8 cellular contexts compared by ENCODE assay signal in genomic region chr19:58439576-58440554, GRCh38. TPM values are rescaled to one million over a fixed set of nuclear protein-coding genes. Genes with fewer than 3 reads are reported as not detected.
DNase-seq lines count a peak whose midpoint lies in the region; ATAC-seq and TF ChIP-seq lines count a peak whose summit lies in the region.

Gene ZNF132, minus strand, starts transcription at chr19:58440153. Its CDS starts 332 bp downstream, at chr19:58439821.

- intact Hi-C loops in A673 (cut with micrococcal nuclease; ENCODE audit: unreplicated experiment) (loop anchor here (1.0 kb wide), 1 partner anchor 11 kb away; the partner anchor contains the start of gene ZNF324B), natural killer cell (cut with micrococcal nuclease) (loop anchor here (1.0 to 2.0 kb wide), 6 partner anchors 11 to 59 kb away; partner anchors contain the start of genes RPS5, ZNF324B and ZNF837)
- intact Hi-C loops in activated T-helper 2 cell treated with anti-CD3 and anti-CD28 coated beads, Interferon-gamma antibody, Interleukin-2, Interleukin-4, amounts not matched to agents 10 μg/mL and 5 μg/mL and 100 μg/mL, durations not matched to agents 14 hours and 24 hours and 36 hours (cut with micrococcal nuclease) = loop anchor here (1.0 kb wide), 4 partner anchors 11 to 59 kb away; partner anchors contain the start of genes ZNF324, ZNF324B and ZNF837

- peak within 1 kb of the TSS; percentile 85 for H3K4me3 Mint-ChIP-seq in activated T-helper 2 cell treated with anti-CD3 and anti-CD28 coated beads, Interferon-gamma antibody, Interleukin-2, Interleukin-4, amounts not matched to agents 10 μg/mL and 5 μg/mL and 100 μg/mL, durations not matched to agents 14 hours and 24 hours and 36 hours (ENCODE audit: low read depth)
- peak within 1 kb of the TSS; percentile 98 for H3K4me3 Mint-ChIP-seq in natural killer cell
- peak within 1 kb of the TSS; percentile 96 for H3K4me3 Mint-ChIP-seq in stimulated activated memory B cell treated with anti-CD40 and anti-IgM and Interleukin-4, amounts not matched to agents 10 μg/mL and 1 μg/mL and 100 μg/mL, for 72 hours

- H3K27ac Mint-ChIP-seq in activated T-helper 2 cell treated with anti-CD3 and anti-CD28 coated beads, Interferon-gamma antibody, Interleukin-2, Interleukin-4, amounts not matched to agents 10 μg/mL and 5 μg/mL and 100 μg/mL, durations not matched to agents 14 hours and 24 hours and 36 hours = peak within 1 kb of the TSS; percentile 80
- H3K27ac Mint-ChIP-seq in natural killer cell = peak within 1 kb of the TSS; percentile 97 to 98
- H3K27ac Mint-ChIP-seq in stimulated activated memory B cell treated with anti-CD40 and anti-IgM and Interleukin-4, amounts not matched to agents 10 μg/mL and 1 μg/mL and 100 μg/mL, for 72 hours = peak within 1 kb of the TSS; percentile 89

- ATAC-seq in HG03280 (IDR thresholded peaks at IDR 0.05; ENCODE audit: unreplicated experiment) (peak; percentile 90), natural killer cell (peak; percentile 94 to 98 (median 96))
- peak; percentile 100 for ATAC-seq in stimulated activated memory B cell treated with anti-CD40 and anti-IgM and Interleukin-4, amounts not matched to agents 10 μg/mL and 1 μg/mL and 100 μg/mL, for 72 hours

- CTCF ChIA-PET in A673 (lab: Charles Lee) = no interaction called here

- in situ Hi-C loops in GM18951 (cut with MboI; ENCODE audit: low sequenced_read_pairs, unreplicated experiment) = no loop called here

- H3K9me3 ChIP-seq in A673 (ENCODE audit: low read depth, low read length, poor library complexity, severe bottlenecking) = peaks cover 38% of the 10 kb centered on the region

- peaks cover 53% of the 10 kb centered on the region for H3K9me3 Mint-ChIP-seq in activated T-helper 2 cell treated with anti-CD3 and anti-CD28 coated beads, Interferon-gamma antibody, Interleukin-2, Interleukin-4, amounts not matched to agents 10 μg/mL and 5 μg/mL and 100 μg/mL, durations not matched to agents 14 hours and 24 hours and 36 hours
- H3K9me3 Mint-ChIP-seq in natural killer cell = peaks cover 10 to 15% of the 10 kb centered on the region in 2 donors
- H3K9me3 Mint-ChIP-seq in stimulated activated memory B cell treated with anti-CD40 and anti-IgM and Interleukin-4, amounts not matched to agents 10 μg/mL and 1 μg/mL and 100 μg/mL, for 72 hours = peaks cover 40% of the 10 kb centered on the region

- H3K36me3 Mint-ChIP-seq in activated T-helper 2 cell treated with anti-CD3 and anti-CD28 coated beads, Interferon-gamma antibody, Interleukin-2, Interleukin-4, amounts not matched to agents 10 μg/mL and 5 μg/mL and 100 μg/mL, durations not matched to agents 14 hours and 24 hours and 36 hours (ENCODE audit: low read depth) = peaks cover 58% of the 10 kb centered on the region
- H3K36me3 Mint-ChIP-seq in natural killer cell = peaks cover 34% of the 10 kb centered on the region
- H3K36me3 Mint-ChIP-seq in stimulated activated memory B cell treated with anti-CD40 and anti-IgM and Interleukin-4, amounts not matched to agents 10 μg/mL and 1 μg/mL and 100 μg/mL, for 72 hours = peaks cover 62% of the 10 kb centered on the region

- H3K27me3 ChIP-seq in A673 (replicated peaks; ENCODE audit: insufficient read depth, low read depth, low read length, poor library complexity) = no peaks in the 10 kb centered on the region

- TF ChIP-seq CTCF in A673 (conservative IDR thresholded peaks at IDR 0.05; ENCODE audit: low read depth, low read length) (no peak), natural killer cell (IDR thresholded peaks at IDR 0.05) (no peak)

- peak; percentile 71 for TF ChIP-seq POLR2A in GM18951 (IDR thresholded peaks at IDR 0.05; ENCODE audit: extremely low read depth, insufficient read depth, insufficient read length)

- POLR2A ChIA-PET in A673 (lab: Charles Lee; ENCODE audit: low non-redundant PET) = interaction anchor here (0.6 kb wide), 1 partner anchor 79 kb away, joined by 3 read pairs; no protein-coding TSS in a partner anchor

- H3K4me1 ChIP-seq in A673 (ENCODE audit: insufficient read depth, low read length, poor library complexity, severe bottlenecking) = peaks cover 11% of the 10 kb centered on the region

- TSS peak; percentile 72 for BruUV-seq in A673 (replicated peaks; lab: Mats Ljungman, UMichigan)

- H3K4me3 ChIP-seq in A673 (ENCODE audit: low read depth, low read length, poor library complexity, severe bottlenecking) = peak within 1 kb of the TSS; percentile 53

- no peaks in the 10 kb centered on the region for H3K27me3 Mint-ChIP-seq in activated T-helper 2 cell treated with anti-CD3 and anti-CD28 coated beads, Interferon-gamma antibody, Interleukin-2, Interleukin-4, amounts not matched to agents 10 μg/mL and 5 μg/mL and 100 μg/mL, durations not matched to agents 14 hours and 24 hours and 36 hours (ENCODE audit: low read depth)
- peaks cover 0 to 6% of the 10 kb centered on the region in 2 donors for H3K27me3 Mint-ChIP-seq in natural killer cell (ENCODE audit: low read depth in 2 of 2)
- H3K27me3 Mint-ChIP-seq in stimulated activated memory B cell treated with anti-CD40 and anti-IgM and Interleukin-4, amounts not matched to agents 10 μg/mL and 1 μg/mL and 100 μg/mL, for 72 hours = no peaks in the 10 kb centered on the region

- H3K4me1 Mint-ChIP-seq in activated T-helper 2 cell treated with anti-CD3 and anti-CD28 coated beads, Interferon-gamma antibody, Interleukin-2, Interleukin-4, amounts not matched to agents 10 μg/mL and 5 μg/mL and 100 μg/mL, durations not matched to agents 14 hours and 24 hours and 36 hours (ENCODE audit: low read depth) = peaks cover 18% of the 10 kb centered on the region
- H3K4me1 Mint-ChIP-seq in natural killer cell = peaks cover 25 to 27% of the 10 kb centered on the region in 2 donors
- peaks cover 41% of the 10 kb centered on the region for H3K4me1 Mint-ChIP-seq in stimulated activated memory B cell treated with anti-CD40 and anti-IgM and Interleukin-4, amounts not matched to agents 10 μg/mL and 1 μg/mL and 100 μg/mL, for 72 hours

- H3K36me3 ChIP-seq in A673 (ENCODE audit: insufficient read depth, low read length, poor library complexity, severe bottlenecking) = peaks cover 22% of the 10 kb centered on the region

- peak within 1 kb of the TSS; percentile 75 for H3K27ac ChIP-seq in A673 (ENCODE audit: low read depth, low read length, poor library complexity, severe bottlenecking)

- DNase-seq in A673 (ENCODE audit: low spot score) (peak; percentile 100), NOMO-1 treated with dmso at 0.1 percent for 144 hours (lab: John Stamatoyannopoulos, UW; ENCODE audit: unreplicated experiment) (peak; percentile 95), fibroblast of peridontal ligament (ENCODE audit: extremely low read depth) (peak; percentile 100), natural killer cell (peak; percentile 92)
- peak; percentile 94 for DNase-seq in activated T-helper 2 cell treated with anti-CD3 and anti-CD28 coated beads, Interferon-gamma antibody, Interleukin-2, Interleukin-4, amounts not matched to agents 10 μg/mL and 5 μg/mL and 100 μg/mL, durations not matched to agents 14 hours and 24 hours and 36 hours (ENCODE audit: low spot score)

RNA-seq across cellular contexts. Expression of gene ZNF132, which starts in this region (rescaled TPM):
- total RNA-seq in A673 (2021) = 9.1 and 9.2 TPM in 2 replicates
- 3.2 and 3.4 TPM in 2 replicates for total RNA-seq in activated T-helper 2 cell treated with anti-CD3 and anti-CD28 coated beads, Interferon-gamma antibody, Interleukin-2, Interleukin-4, amounts not matched to agents 10 μg/mL and 5 μg/mL and 100 μg/mL, durations not matched to agents 14 hours and 24 hours and 36 hours
- total RNA-seq in natural killer cell = 1 to 10 TPM in 2 of 3 donors, under 1 TPM in 1; 0.88 to 1.6 (median 1.5) TPM

Comparison
In these comparisons a context has a peak if more than half of its experiments do, and no peak if none do; other contexts are left out.
1. Peak in every context shown above with its lines: DNase-seq, ATAC-seq, H3K4me3 ChIP-seq and H3K27ac ChIP-seq.